Comparison of ENCODE assay signal across 8 cellular contexts in genomic region chr3:125374996-125375941, GRCh38. TPM values are rescaled to one million over a fixed set of nuclear protein-coding genes. Genes with fewer than 3 reads are reported as not detected.
A peak's percentile ranks its signal among the peaks of the same experiment; 100 is the strongest.
DNase-seq lines count a peak whose midpoint lies in the region; ATAC-seq and TF ChIP-seq lines count a peak whose summit lies in the region.

Gene ZNF148 (minus strand): TSS chr3:125375325. CDS start chr3:125313640, 61,685 bp downstream.

- H3K36me3 ChIP-seq in adrenal gland (replicated peaks in 1 of 2) (no peaks in the 10 kb centered on the region), heart right ventricle (peaks cover 0 to 10% (median 0%) of the 10 kb centered on the region in 9 donors)

- intact Hi-C loops in adrenal gland (cut with DNase I): no loop called here
- intact Hi-C loops in heart right ventricle (cut with DNase I): loop anchor here in 2 of 10 donors (5.0 to 10.0 kb wide), 2 partner anchors 140 to 378 kb away; no protein-coding TSS in a partner anchor
- intact Hi-C loops in posterior cingulate gyrus (cut with DNase I): loop anchor here (10.0 kb wide), 2 partner anchors 220 to 320 kb away; partner anchors contain the start of genes HEG1 and OSBPL11

- H3K4me1 ChIP-seq in adrenal gland (replicated peaks in 1 of 2) (peaks cover 16 to 17% of the 10 kb centered on the region in 2 donors), heart right ventricle (peaks cover 9 to 40% (median 23%) of the 10 kb centered on the region in 9 donors)

- peak; percentile 67 to 86 for TF ChIP-seq POLR2A in adrenal gland (IDR thresholded peaks at IDR 0.05)

- no peaks in the 10 kb centered on the region for H3K9me3 ChIP-seq in adrenal gland (replicated peaks in 1 of 3)
- H3K9me3 ChIP-seq in heart right ventricle: no peaks in the 10 kb centered on the region

- no peaks in the 10 kb centered on the region for H3K9me3 Mint-ChIP-seq in type B pancreatic cell

- peaks cover 34% of the 10 kb centered on the region for H3K4me1 Mint-ChIP-seq in type B pancreatic cell (ENCODE audit: unreplicated experiment)

- 0 to 1% (median 0%) methylated on average over 21 to 67 of the region's 69 CpGs for WGBS in adrenal gland, 4 donors
- WGBS in heart right ventricle, 2 donors: 1 to 2% methylated on average over 61 to 69 of the region's 69 CpGs

- peak within 1 kb of the TSS; percentile 97 for H3K4me3 Mint-ChIP-seq in type B pancreatic cell

- peak; percentile 58 for DNase-seq in NCI-H1436 treated with DMSO at 0.1 percent for 48 hours (lab: John Stamatoyannopoulos, UW)
- DNase-seq in T-helper 1 cell: peak; percentile 80 to 92 (median 84)
- DNase-seq in adrenal gland: peak; percentile 90 to 94 (median 91)
- peak; percentile 92 to 93 for DNase-seq in heart right ventricle
- DNase-seq in posterior cingulate gyrus: peak; percentile 87 to 99 (median 89)
- DNase-seq in type B pancreatic cell (ENCODE audit: extremely low spot score, unreplicated experiment): peak; percentile 87

- peak within 1 kb of the TSS; percentile 94 for H3K27ac Mint-ChIP-seq in type B pancreatic cell

- H3K36me3 Mint-ChIP-seq in type B pancreatic cell: peaks cover 14% of the 10 kb centered on the region

- ATAC-seq in HG02763 (IDR thresholded peaks at IDR 0.05; ENCODE audit: unreplicated experiment) (peak; percentile 86), heart right ventricle (peak; percentile 98 to 99 (median 99))

- H3K27me3 Mint-ChIP-seq in type B pancreatic cell: peaks cover 7% of the 10 kb centered on the region

- H3K4me3 ChIP-seq in GM12875 (ENCODE audit: low read depth, low read length) (peak within 1 kb of the TSS; percentile 60), adrenal gland (peak within 1 kb of the TSS; percentile 31 to 95 (median 76)), heart right ventricle (peak within 1 kb of the TSS; percentile 63 to 88 (median 72))

- TF ChIP-seq CTCF in GM12875 (IDR thresholded peaks at IDR 0.05; ENCODE audit: borderline replicate concordance, insufficient read depth, low read depth, low read length) (no peak), adrenal gland (IDR thresholded peaks at IDR 0.05) (peak in 1 of 6 experiments; percentile 11), heart right ventricle (IDR thresholded peaks at IDR 0.05) (peak in 4 of 9 donors; percentile 9 to 31 (median 14)), type B pancreatic cell (conservative IDR thresholded peaks at IDR 0.05) (no peak)

- H3K27me3 ChIP-seq in adrenal gland (no peaks in the 10 kb centered on the region), heart right ventricle (no peaks in the 10 kb centered on the region)

- H3K27ac ChIP-seq in adrenal gland: peak within 1 kb of the TSS; percentile 81 to 97 (median 93)
- H3K27ac ChIP-seq in heart right ventricle: peak within 1 kb of the TSS; percentile 59 to 98 (median 94)

RNA-seq across cellular contexts. Expression of gene ZNF148, which starts in this region (rescaled TPM):
- total RNA-seq in adrenal gland (10 to 100 TPM; 17.4 to 58.2 (median 37.2) TPM), heart right ventricle (10 to 100 TPM; 33.5 to 59.6 (median 46.1) TPM), type B pancreatic cell (ENCODE audit: low replicate concordance) (46.4 and 47.3 TPM in 2 replicates)
- polyA plus RNA-seq in adrenal gland (10 to 100 TPM in 1 of 3 donors, 1 to 10 TPM in 2; 3.0 to 30.4 (median 4.9) TPM), heart right ventricle (1 to 10 TPM; 2.9 to 4.8 TPM)

Comparison
In these comparisons a context has a peak if more than half of its experiments do, and no peak if none do; other contexts are left out.
1. Peak in every context shown above with its lines: DNase-seq, ATAC-seq, H3K4me3 ChIP-seq and H3K27ac ChIP-seq.